ENCODE assay signal across 8 cellular contexts in the genomic region with DNA sequence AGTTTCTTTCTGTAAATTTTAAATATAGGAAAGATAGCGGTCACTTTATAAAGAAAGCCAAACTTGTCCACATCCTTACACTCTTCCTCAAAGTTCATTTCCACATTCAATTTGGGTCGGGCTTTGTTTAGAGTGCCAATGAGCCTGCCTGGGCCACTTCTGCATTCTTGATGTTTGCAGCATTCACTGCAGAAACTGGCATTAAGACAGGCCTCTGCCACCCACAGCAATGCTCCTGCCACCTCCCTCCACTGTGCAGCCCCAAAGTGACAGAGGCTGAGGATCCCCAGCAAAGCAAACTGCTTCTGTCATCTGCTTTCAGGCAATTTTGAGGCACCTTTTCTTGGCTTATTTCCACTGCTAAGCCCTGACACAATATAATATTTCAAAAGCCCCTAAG.
A peak's percentile ranks its signal among the peaks of the same experiment; 100 is the strongest.
DNase-seq lines count a peak whose midpoint lies in the region; ATAC-seq and TF ChIP-seq lines count a peak whose summit lies in the region.

No MANE protein-coding gene starts in this region.

- H3K9me3 Mint-ChIP-seq in activated CD8-positive, alpha-beta T cell treated with anti-CD3 and anti-CD28 coated beads for 36 hours, result no peaks in the 10 kb centered on the region

- H3K27me3 ChIP-seq in skeletal muscle tissue (ENCODE audit: control insufficient read depth in 3 of 3, insufficient read depth in 3 of 3, low read length in 3 of 3), result no peaks in the 10 kb centered on the region
- H3K27me3 ChIP-seq in dorsolateral prefrontal cortex, result peaks cover 0 to 11% (median 0%) of the 10 kb centered on the region in 45 donors

- intact Hi-C loops in activated CD8-positive, alpha-beta T cell treated with anti-CD3 and anti-CD28 coated beads for 36 hours (cut with micrococcal nuclease), result no loop called here
- intact Hi-C loops in dorsolateral prefrontal cortex (cut with DNase I), result no loop called here

- peak overlapping the region; percentile 65 for H3K4me3 Mint-ChIP-seq in activated CD8-positive, alpha-beta T cell treated with anti-CD3 and anti-CD28 coated beads for 36 hours

- TF ChIP-seq CTCF in activated CD8-positive, alpha-beta T cell treated with anti-CD3 and anti-CD28 coated beads for 36 hours (IDR thresholded peaks at IDR 0.05), result no peak
- TF ChIP-seq CTCF in dorsolateral prefrontal cortex (IDR thresholded peaks at IDR 0.05 in 54 of 56, conservative IDR thresholded peaks at IDR 0.05 in 2 of 56; ENCODE audit: low read depth in 1 of 56, partially characterized antibody in 56 of 56) (no peak), GM13976 (IDR thresholded peaks at IDR 0.05; ENCODE audit: borderline replicate concordance, control extremely low read depth, extremely low read depth, insufficient read depth, missing control alignments) (no peak)

- peaks cover 18 to 31% (median 21%) of the 10 kb centered on the region in 3 donors for H3K4me1 ChIP-seq in skeletal muscle tissue (ENCODE audit: control insufficient read depth in 3 of 3, insufficient read depth in 3 of 3, low read length in 3 of 3)

- no peaks in the 10 kb centered on the region for H3K27me3 Mint-ChIP-seq in activated CD8-positive, alpha-beta T cell treated with anti-CD3 and anti-CD28 coated beads for 36 hours

- no peaks in the 10 kb centered on the region for H3K9me3 ChIP-seq in skeletal muscle tissue (ENCODE audit: control insufficient read depth in 3 of 3, low read length in 3 of 3)

- peak; percentile 24 for ATAC-seq in GM18873 (IDR thresholded peaks at IDR 0.05; ENCODE audit: low FRiP score, unreplicated experiment)
- peak; percentile 29 for ATAC-seq in HG03135 (IDR thresholded peaks at IDR 0.05; ENCODE audit: unreplicated experiment)
- peak; percentile 72 for ATAC-seq in activated CD8-positive, alpha-beta T cell treated with anti-CD3 and anti-CD28 coated beads for 36 hours

- H3K9ac ChIP-seq in skeletal muscle tissue (ENCODE audit: low read depth in 1 of 3, low read length in 3 of 3), result no peak overlapping the region

- POLR2A ChIA-PET in activated CD8-positive, alpha-beta T cell treated with anti-CD3 and anti-CD28 coated beads for 36 hours (lab: Charles Lee), result interaction anchor here (0.7 to 2.6 kb wide), 5 partner anchors 11 to 57 kb away, joined by 3 to 12 read pairs (median 5); no protein-coding TSS in a partner anchor

- H3K36me3 Mint-ChIP-seq in activated CD8-positive, alpha-beta T cell treated with anti-CD3 and anti-CD28 coated beads for 36 hours (ENCODE audit: low read depth), result peaks cover 2% of the 10 kb centered on the region

- H3K27ac ChIP-seq in skeletal muscle tissue (ENCODE audit: low read depth, low read length), result peak overlapping the region; percentile 0
- H3K27ac ChIP-seq in dorsolateral prefrontal cortex, result peak overlapping the region in 2 of 59 donors; percentile 21 to 31

- no peak overlapping the region for H3K4me3 ChIP-seq in skeletal muscle tissue (ENCODE audit: low read length in 3 of 3)
- H3K4me3 ChIP-seq in dorsolateral prefrontal cortex, result peak overlapping the region in 2 of 59 donors; percentile 7 to 8

- peak; percentile 70 for DNase-seq in activated CD8-positive, alpha-beta T cell treated with anti-CD3 and anti-CD28 coated beads for 36 hours
- DNase-seq in dorsolateral prefrontal cortex (no peak), DMS153 treated with DMSO at 0.1 percent for 48 hours (lab: John Stamatoyannopoulos, UW; ENCODE audit: unreplicated experiment) (no peak), DMS 273 treated with DMSO at 0.1 percent for 48 hours (lab: John Stamatoyannopoulos, UW) (no peak), GM13976 (ENCODE audit: low spot score) (no peak)

- CTCF ChIA-PET in activated CD8-positive, alpha-beta T cell treated with anti-CD3 and anti-CD28 coated beads for 36 hours (lab: Charles Lee), result interaction anchor here (0.9 to 3.8 kb wide), 14 partner anchors 10 to 224 kb away, joined by 3 to 31 read pairs (median 6); a partner anchor contains a TSS

- peak overlapping the region; percentile 97 for H3K27ac Mint-ChIP-seq in activated CD8-positive, alpha-beta T cell treated with anti-CD3 and anti-CD28 coated beads for 36 hours

- no peaks in the 10 kb centered on the region for H3K36me3 ChIP-seq in skeletal muscle tissue (ENCODE audit: control insufficient read depth in 3 of 3, insufficient read depth in 3 of 3, low read length in 3 of 3)

- H3K4me1 Mint-ChIP-seq in activated CD8-positive, alpha-beta T cell treated with anti-CD3 and anti-CD28 coated beads for 36 hours (ENCODE audit: low read depth), result peaks cover 79% of the 10 kb centered on the region

- in situ Hi-C loops in GM13976 (cut with MboI; ENCODE audit: low sequenced_read_pairs, unreplicated experiment), result no loop called here
